10 cellular contexts compared by ENCODE assay signal in the genomic region with DNA sequence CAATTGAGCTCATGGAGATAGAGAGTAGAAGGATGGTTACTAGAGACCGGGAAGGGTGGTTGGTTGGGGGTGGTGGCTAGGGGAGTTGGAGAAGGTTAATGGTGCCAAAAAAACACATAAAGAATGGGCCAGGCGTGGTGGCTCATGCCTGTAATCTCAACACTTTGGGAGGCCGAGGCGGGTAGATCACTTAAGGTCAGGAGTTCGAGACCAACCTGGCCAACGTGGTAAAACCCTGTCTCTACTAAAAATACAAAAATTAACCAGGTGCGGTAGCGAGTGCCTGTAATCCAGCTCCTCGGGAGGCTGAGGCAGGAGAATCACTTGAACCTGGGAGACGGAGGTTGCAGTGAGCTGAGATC. TPM values are rescaled to one million over a fixed set of nuclear protein-coding genes. Genes with fewer than 3 reads are reported as not detected.
DNase-seq lines count a peak whose midpoint lies in the region; ATAC-seq and TF ChIP-seq lines count a peak whose summit lies in the region.
"Not testable (repeated sequence)": the region's sequence is repeated elsewhere in the genome, so short reads cannot be mapped to it uniquely, and the experiment has no call there.
"Had no signal": no experiment of that assay in that cellular context is flagged by ENCODE, and none has a peak within 500 bp of the region (broad histone marks: within the 10 kb centered on the region; RNA-seq: fewer than 3 reads in every experiment).

No MANE protein-coding gene starts in this region.

- not testable (repeated sequence) for H3K36me3 ChIP-seq in IMR-90 (ENCODE audit: control insufficient read depth, insufficient read depth, low read length); upper lobe of right lung
- peaks cover 0 to 28% (median 0%) of the 10 kb centered on the region in 4 donors for H3K36me3 ChIP-seq in sigmoid colon

- H2BK5ac ChIP-seq in IMR-90 (ENCODE audit: low read depth, low read length, poor library complexity, severe bottlenecking) = peak overlapping the region; percentile 77

- not testable (repeated sequence) for H3K9me3 Mint-ChIP-seq in neural crest cell

- not testable (repeated sequence) for TF ChIP-seq EP300 in sigmoid colon (IDR thresholded peaks at IDR 0.05)

- ATAC-seq in IMR-90 (ENCODE audit: low read depth); upper lobe of right lung: not testable (repeated sequence)
- peak; percentile 26 for ATAC-seq in Right ventricle myocardium inferior

- H4K20me1 ChIP-seq in IMR-90 (ENCODE audit: insufficient read depth, low read length) = not testable (repeated sequence)

- not testable (repeated sequence) for H3K18ac ChIP-seq in IMR-90 (ENCODE audit: low read depth, low read length)

- 0 out of 4 replicates have a peak overlapping the region, but pooled peaks of 1 of the 2 experiments have one; percentile 34 for H4K8ac ChIP-seq in IMR-90 (ENCODE audit: low read depth in 2 of 2, low read length in 2 of 2)

- H3K56ac ChIP-seq in IMR-90 (ENCODE audit: extremely low read depth, insufficient read depth, low read length) = not testable (repeated sequence)

- H2AK9ac ChIP-seq in IMR-90 (replicated peaks; ENCODE audit: low read depth, low read length, poor library complexity) = not testable (repeated sequence)

- H2AFZ ChIP-seq in IMR-90 (replicated peaks; ENCODE audit: low read length, poor library complexity) = not testable (repeated sequence)

- H3K36me3 Mint-ChIP-seq in neural crest cell (ENCODE audit: low read depth) = peaks cover 14% of the 10 kb centered on the region

- not testable (repeated sequence) for H3K4me3 ChIP-seq in IMR-90 (ENCODE audit: insufficient read depth, low read depth, low read length); coronary artery; sigmoid colon; upper lobe of right lung

- not testable (repeated sequence) for H3K14ac ChIP-seq in IMR-90 (replicated peaks; ENCODE audit: low read depth, low read length)

- not testable (repeated sequence) for H2BK15ac ChIP-seq in IMR-90 (ENCODE audit: low read depth, low read length)

- not testable (repeated sequence) for H3K27me3 ChIP-seq in IMR-90 (ENCODE audit: control insufficient read depth, insufficient read depth, low read length); layer of hippocampus (ENCODE audit: control insufficient read depth, insufficient read depth, low read length); sigmoid colon; upper lobe of right lung

- H4K91ac ChIP-seq in IMR-90 (ENCODE audit: insufficient read depth, low read depth, low read length) = not testable (repeated sequence)

- not testable (repeated sequence) for H3K9ac ChIP-seq in IMR-90 (ENCODE audit: low read depth, low read length)

- peaks cover 21% of the 10 kb centered on the region for H3K4me1 Mint-ChIP-seq in neural crest cell

- dilution Hi-C loops in IMR-90 (cut with HindIII; ENCODE audit: low sequenced_read_pairs, unreplicated experiment) = not testable (repeated sequence)

- peak overlapping the region; percentile 40; the same call in 1 of the 2 replicates for H3K4ac ChIP-seq in IMR-90 (ENCODE audit: low read depth, low read length)

- TF ChIP-seq POLR2A in IMR-90 (IDR thresholded peaks at IDR 0.05; ENCODE audit: low read depth, low read length); sigmoid colon (IDR thresholded peaks at IDR 0.05): not testable (repeated sequence)

- in situ Hi-C loops in IMR-90 (cut with MboI; ENCODE audit: low sequenced_read_pairs) = not testable (repeated sequence)

- POLR2A ChIA-PET in IMR-90 (lab: Charles Lee; ENCODE audit: unreplicated experiment) = not testable (repeated sequence)

- TF ChIP-seq CTCF in IMR-90 (conservative IDR thresholded peaks at IDR 0.05; ENCODE audit: low read depth, low read length); coronary artery (IDR thresholded peaks at IDR 0.05); neural crest cell (conservative IDR thresholded peaks at IDR 0.05); sigmoid colon (IDR thresholded peaks at IDR 0.05); upper lobe of right lung (IDR thresholded peaks at IDR 0.05): not testable (repeated sequence)

- CTCF ChIA-PET in IMR-90 (lab: Yijun Ruan, JAX) = interaction anchor here (0.7 kb wide), 1 partner anchor 44 kb away, joined by 3 read pairs; no protein-coding TSS in a partner anchor

- H2AK5ac ChIP-seq in IMR-90 (ENCODE audit: low read depth, low read length) = not testable (repeated sequence)

- not testable (repeated sequence) for H3K9me3 ChIP-seq in IMR-90 (ENCODE audit: control insufficient read depth, insufficient read depth, low read length); sigmoid colon; upper lobe of right lung

- H3K79me1 ChIP-seq in IMR-90 (ENCODE audit: low read depth in 1 of 2, low read length in 2 of 2) = not testable (repeated sequence)

- H3K23ac ChIP-seq in IMR-90 (ENCODE audit: low read depth, low read length) = not testable (repeated sequence)

- H2BK20ac ChIP-seq in IMR-90 (ENCODE audit: low read depth, low read length) = not testable (repeated sequence)

- not testable (repeated sequence) for H3K27me3 Mint-ChIP-seq in neural crest cell (ENCODE audit: low read depth)

- H3K9me1 ChIP-seq in IMR-90 (ENCODE audit: insufficient read depth, low read length) = peaks cover 16% of the 10 kb centered on the region

- intact Hi-C loops in IMR-90 (cut with micrococcal nuclease); Right ventricle myocardium inferior (cut with DNase I); sigmoid colon (cut with DNase I); upper lobe of right lung (cut with DNase I): not testable (repeated sequence)

- H3K27ac ChIP-seq in IMR-90 (ENCODE audit: insufficient read depth, low read length) (peak overlapping the region; percentile 38; the same call in 1 of the 2 replicates), angular gyrus (ENCODE audit: low read depth, low read length) (peak overlapping the region; percentile 68), layer of hippocampus (ENCODE audit: low read depth, low read length) (peak overlapping the region; percentile 23), sigmoid colon (peak overlapping the region in 3 of 4 donors; percentile 1 to 71 (median 61))
- H3K27ac ChIP-seq in coronary artery, upper lobe of right lung: not testable (repeated sequence)

- peaks cover 11% of the 10 kb centered on the region for H3K4me1 ChIP-seq in IMR-90 (ENCODE audit: control insufficient read depth, insufficient read depth, low read length)
- peaks cover 0 to 20% (median 12%) of the 10 kb centered on the region in 4 donors for H3K4me1 ChIP-seq in sigmoid colon
- H3K4me1 ChIP-seq in upper lobe of right lung = peaks cover 13% of the 10 kb centered on the region

- BruUV-seq in IMR-90 (replicated peaks; lab: Mats Ljungman, UMichigan) = not testable (repeated sequence)

- H2BK120ac ChIP-seq in IMR-90 (ENCODE audit: low read depth, low read length) = not testable (repeated sequence)

- not testable (repeated sequence) for TF ChIP-seq RAD21 in IMR-90 (IDR thresholded peaks at IDR 0.05; ENCODE audit: low read length)

- H3K27ac Mint-ChIP-seq in neural crest cell (ENCODE audit: unreplicated experiment) = peak overlapping the region; percentile 90

- H4K5ac ChIP-seq in IMR-90 (ENCODE audit: low read depth, low read length) = 0 out of 2 replicates have a peak overlapping the region, but pooled peaks have one; percentile 38

- not testable (repeated sequence) for DNase-seq in IMR-90; neural crest cell (ENCODE audit: low read depth, low spot score); sigmoid colon
- DNase-seq in coronary artery (ENCODE audit: low spot score) (peak; percentile 7), Right ventricle myocardium inferior (ENCODE audit: missing footprints) (peak; percentile 9), upper lobe of right lung (peak; percentile 18)

- not testable (repeated sequence) for H3K4me2 ChIP-seq in IMR-90 (ENCODE audit: low read depth, low read length)

- WGBS in IMR-90 (ENCODE audit: extremely low coverage in 2 of 2, insufficient read length in 1 of 2), 2 experiments = 100% methylated on average over 2 of the region's 10 CpGs; no CpG with 5 or more reads in 1 of the 2 experiments
- WGBS in sigmoid colon, 2 donors = 91 to 94% methylated on average over 10 of the region's 10 CpGs

- H3K4me3 Mint-ChIP-seq in neural crest cell = not testable (repeated sequence)

RNA-seq across cellular contexts. Expression of gene B3GNT7, which starts 46.2 kb away (rescaled TPM):
- total RNA-seq in IMR-90 (2012; rRNA removed) (under 0.01 TPM in 2 replicates), Right ventricle myocardium inferior (9.1 TPM), neural crest cell (0.61 and 0.79 TPM in 2 replicates), sigmoid colon (1 to 10 TPM; 2.9 to 5.0 (median 3.5) TPM), upper lobe of right lung (53.5 TPM)
- polyA plus RNA-seq in IMR-90 (2012; rRNA removed) (0.03 and 0.07 TPM in 2 replicates), sigmoid colon (10 to 100 TPM; 11.6 to 40.9 (median 12.0) TPM)
- polyA plus RNA-seq in IMR-90 (2012; cell fraction: cytosol; rRNA removed) = 0.04 and 0.51 TPM in 2 replicates
- polyA plus RNA-seq in IMR-90 (2012; cell fraction: nucleus; rRNA removed; ENCODE audit: low replicate concordance) = 0.13 and 0.33 TPM in 2 replicates
- total RNA-seq: GM23248 had no signal
- polyA plus RNA-seq: CD14-positive monocyte, GM23248 had no signal
